In genomic region chr5:112576298-112576925, GRCh38 we compare ENCODE assay signal across 18 cellular contexts.
DNase-seq lines count a peak whose midpoint lies in the region; ATAC-seq and TF ChIP-seq lines count a peak whose summit lies in the region.
"Had no signal": no experiment of that assay in that cellular context is flagged by ENCODE, and none has a peak within 500 bp of the region (broad histone marks: within the 10 kb centered on the region; RNA-seq: fewer than 3 reads in every experiment).

No MANE protein-coding gene starts in this region.

- H3K27me3 ChIP-seq in uterus = no peaks in the 10 kb centered on the region
- H3K27me3 ChIP-seq: BLaER1, esophagus squamous epithelium, SJCRH30, suprapubic skin had no signal

- ATAC-seq in left cardiac atrium = peak; percentile 74 to 93
- ATAC-seq: naive thymus-derived CD8-positive, alpha-beta T cell; psoas muscle had no signal

- intact Hi-C loops in left cardiac atrium (cut with DNase I) = no loop called here
- intact Hi-C loops in uterus (cut with DNase I; ENCODE audit: low total_unique reads) = no loop called here

- no peaks in the 10 kb centered on the region for H3K9me3 ChIP-seq in uterus
- H3K9me3 ChIP-seq: BLaER1, esophagus squamous epithelium, psoas muscle, SJCRH30, suprapubic skin had no signal

- no peaks in the 10 kb centered on the region for H3K4me1 ChIP-seq in uterus
- H3K4me1 ChIP-seq: psoas muscle, SJCRH30, suprapubic skin had no signal

- H3K36me3 ChIP-seq in uterus = no peaks in the 10 kb centered on the region
- H3K36me3 ChIP-seq: BLaER1, esophagus squamous epithelium, SJCRH30, suprapubic skin had no signal

- H3K27ac ChIP-seq in uterus = peak overlapping the region; percentile 35 to 36
- H3K27ac ChIP-seq: BLaER1, psoas muscle, SJCRH30, suprapubic skin had no signal

- no peak for TF ChIP-seq POLR2A in uterus (IDR thresholded peaks at IDR 0.05)

- H3K4me3 ChIP-seq in uterus = no peak overlapping the region
- H3K4me3 ChIP-seq: BLaER1, esophagus squamous epithelium, psoas muscle, SJCRH30, suprapubic skin had no signal

- TF ChIP-seq CTCF in uterus (IDR thresholded peaks at IDR 0.05) = no peak

- DNase-seq in cerebellar cortex (ENCODE audit: low spot score) (peak; percentile 16), left cardiac atrium (peak; percentile 35), nucleus accumbens (lab: John Stamatoyannopoulos, UW) (peak in 36 of 56 donors; percentile 6 to 80 (median 36)), uterus (peak in 1 of 2 donors; percentile 32), NCI-H1694 (lab: John Stamatoyannopoulos, UW) (no peak), DMS114 treated with DMSO at 0.1 percent for 48 hours (lab: John Stamatoyannopoulos, UW; ENCODE audit: unreplicated experiment) (no peak), SK-N-DZ (ENCODE audit: low spot score) (no peak)
- DNase-seq: activated naive CD4-positive, alpha-beta T cell treated with Interleukin-2 at 50 U/mL for 16 hours; esophagus squamous epithelium; HFFc6; kidney glomerular epithelial cell; naive thymus-derived CD8-positive, alpha-beta T cell; NCI-H1694 treated with DMSO at 0.1 percent for 48 hours; NCI-H510A; psoas muscle; SJCRH30 had no signal

Comparison
In these comparisons a context has a peak if more than half of its experiments do, and no peak if none do; other contexts are left out.
1. DNase-seq: peak in cerebellar cortex (single experiment), left cardiac atrium (single experiment) and nucleus accumbens (36 of 56); none in NCI-H1694 (single experiment), DMS114 treated with DMSO at 0.1 percent for 48 hours (single experiment) and SK-N-DZ (single experiment).